Comparison of ENCODE assay signal across 10 cellular contexts in genomic region chr20:41143354-41143753, GRCh38. TPM values are rescaled to one million over a fixed set of nuclear protein-coding genes. Genes with fewer than 3 reads are reported as not detected.
DNase-seq lines count a peak whose midpoint lies in the region; ATAC-seq and TF ChIP-seq lines count a peak whose summit lies in the region.
"Had no signal": no experiment of that assay in that cellular context is flagged by ENCODE, and none has a peak within 500 bp of the region (broad histone marks: within the 10 kb centered on the region; RNA-seq: fewer than 3 reads in every experiment).

No MANE protein-coding gene starts in this region.

- peak overlapping the region; percentile 34 for H3K27ac ChIP-seq in CD8-positive, alpha-beta T cell (ENCODE audit: low read depth, low read length)
- H3K27ac ChIP-seq in Karpas-422 (ENCODE audit: low read length): 0 out of 2 replicates have a peak overlapping the region, but pooled peaks have one; percentile 22
- peak overlapping the region in 5 of 8 donors; percentile 80 to 98 (median 96) for H3K27ac ChIP-seq in spleen

- H3K9ac ChIP-seq in Karpas-422 (ENCODE audit: low read length): peak overlapping the region; percentile 48

- peak overlapping the region; percentile 91 for H3K27ac Mint-ChIP-seq in CD8-positive, alpha-beta T cell
- H3K27ac Mint-ChIP-seq in chondrocyte (ENCODE audit: unreplicated experiment): peak overlapping the region; percentile 5

- H3K4me3 ChIP-seq in CD8-positive, alpha-beta T cell (ENCODE audit: low read depth, low read length): peak overlapping the region; percentile 68
- no peak overlapping the region for H3K4me3 ChIP-seq in Karpas-422 (ENCODE audit: low read length)
- H3K4me3 ChIP-seq in spleen: peak overlapping the region in 1 of 8 donors; percentile 98
- H3K4me3 ChIP-seq: HAP-1 had no signal

- H3K4me1 ChIP-seq in CD8-positive, alpha-beta T cell (ENCODE audit: insufficient read depth, low read length): peaks cover 96% of the 10 kb centered on the region
- H3K4me1 ChIP-seq in Karpas-422 (ENCODE audit: low read length) (peaks cover 51% of the 10 kb centered on the region), spleen (peaks cover 60 to 100% (median 98%) of the 10 kb centered on the region in 6 donors)
- H3K4me1 ChIP-seq: HAP-1 had no signal

- no peak for TF ChIP-seq CTCF in CD8-positive, alpha-beta T cell (IDR thresholded peaks at IDR 0.05)
- TF ChIP-seq CTCF in chondrocyte (IDR thresholded peaks at IDR 0.05) (no peak), spleen (IDR thresholded peaks at IDR 0.05 in 8 of 11, conservative IDR thresholded peaks at IDR 0.05 in 3 of 11) (no peak)

- 64 to 82% (median 72%) methylated on average over 2 of the region's 2 CpGs for WGBS in spleen, 5 donors

- no peak for TF ChIP-seq POLR2A in spleen (IDR thresholded peaks at IDR 0.05)

- no peaks in the 10 kb centered on the region for H3K9me3 ChIP-seq in CD8-positive, alpha-beta T cell (ENCODE audit: low read length)
- H3K9me3 ChIP-seq in Karpas-422 (ENCODE audit: low read length) (no peaks in the 10 kb centered on the region), spleen (no peaks in the 10 kb centered on the region)
- H3K9me3 ChIP-seq: HAP-1 had no signal

- H3K36me3 Mint-ChIP-seq in CD8-positive, alpha-beta T cell: peaks cover 33% of the 10 kb centered on the region
- H3K36me3 Mint-ChIP-seq in chondrocyte (ENCODE audit: low read depth): no peaks in the 10 kb centered on the region

- H3K9me3 Mint-ChIP-seq in CD8-positive, alpha-beta T cell: no peaks in the 10 kb centered on the region
- no peaks in the 10 kb centered on the region for H3K9me3 Mint-ChIP-seq in chondrocyte (ENCODE audit: low read depth)

- intact Hi-C loops in CD8-positive, alpha-beta T cell (cut with DNase I, micrococcal nuclease): no loop called here
- intact Hi-C loops in spleen (cut with DNase I; ENCODE audit: low total_unique reads): no loop called here

- peaks cover 98% of the 10 kb centered on the region for H3K79me2 ChIP-seq in Karpas-422 (ENCODE audit: low read length)

- H3K9me2 ChIP-seq in Karpas-422 (replicated peaks; ENCODE audit: insufficient read depth, low read length): no peaks in the 10 kb centered on the region

- H3K4me1 Mint-ChIP-seq in CD8-positive, alpha-beta T cell (ENCODE audit: low read depth): peaks cover 98% of the 10 kb centered on the region
- H3K4me1 Mint-ChIP-seq in chondrocyte (ENCODE audit: low read depth): peaks cover 79% of the 10 kb centered on the region

- H3K27me3 ChIP-seq in CD8-positive, alpha-beta T cell (ENCODE audit: insufficient read depth, low read length): no peaks in the 10 kb centered on the region
- H3K27me3 ChIP-seq in Karpas-422 (ENCODE audit: low read length) (no peaks in the 10 kb centered on the region), spleen (replicated peaks in 1 of 7) (peaks cover 0 to 3% (median 0%) of the 10 kb centered on the region in 7 donors)

- H3K36me3 ChIP-seq in CD8-positive, alpha-beta T cell (ENCODE audit: insufficient read depth, low read length): no peaks in the 10 kb centered on the region
- H3K36me3 ChIP-seq in Karpas-422 (ENCODE audit: insufficient read depth, low read length): peaks cover 10% of the 10 kb centered on the region; the same call in 1 of the 2 replicates
- peaks cover 0 to 7% (median 0%) of the 10 kb centered on the region in 6 donors for H3K36me3 ChIP-seq in spleen

- POLR2A ChIA-PET in CD8-positive, alpha-beta T cell (lab: Charles Lee): interaction anchor here (1.6 to 14.1 kb wide), 2 partner anchors 13 to 29 kb away, joined by 5 to 317 read pairs; no protein-coding TSS in a partner anchor

- H3K4me3 Mint-ChIP-seq in CD8-positive, alpha-beta T cell: peak overlapping the region; percentile 82
- no peak overlapping the region for H3K4me3 Mint-ChIP-seq in chondrocyte (ENCODE audit: unreplicated experiment)

- no peak for ATAC-seq in CD8-positive, alpha-beta T cell
- ATAC-seq in HG03439 (IDR thresholded peaks at IDR 0.05; ENCODE audit: unreplicated experiment): no peak

- peaks cover 16% of the 10 kb centered on the region for H4K20me1 ChIP-seq in Karpas-422 (ENCODE audit: insufficient read depth, low read depth, low read length)

- no peak for DNase-seq in CD8-positive, alpha-beta T cell
- no peak for DNase-seq in Karpas-422
- peak; percentile 15 for DNase-seq in chondrocyte (ENCODE audit: low spot score)
- no peak for DNase-seq in spleen
- DNase-seq in SW480 (ENCODE audit: low spot score): no peak
- DNase-seq in COLO829 (ENCODE audit: low spot score): no peak
- DNase-seq: NCI-H1417 treated with DMSO at 0.1 percent for 48 hours, SIG-M5 had no signal

- H3K4me2 ChIP-seq in Karpas-422 (ENCODE audit: low read depth, low read length, poor library complexity, severe bottlenecking): peak overlapping the region; percentile 10

- no peaks in the 10 kb centered on the region for H3K27me3 Mint-ChIP-seq in CD8-positive, alpha-beta T cell (ENCODE audit: low read depth)
- no peaks in the 10 kb centered on the region for H3K27me3 Mint-ChIP-seq in chondrocyte (ENCODE audit: low read depth)

- CTCF ChIA-PET in CD8-positive, alpha-beta T cell (lab: Charles Lee): interaction anchor here (0.6 to 5.3 kb wide), 6 partner anchors 8 to 90 kb away, joined by 3 to 36 read pairs (median 8); no protein-coding TSS in a partner anchor

- H2AFZ ChIP-seq in Karpas-422 (ENCODE audit: low read length): no peak overlapping the region

RNA-seq across cellular contexts. Expression of gene PLCG1, which starts 6.0 kb away (rescaled TPM):
- total RNA-seq in CD8-positive, alpha-beta T cell: 100 to 1,000 TPM; 335 to 366 TPM
- 48.6 and 69.0 TPM in 2 replicates for total RNA-seq in Karpas-422 (2014; rRNA removed; shearing (Covaris generic); ENCODE audit: low replicate concordance)
- total RNA-seq in chondrocyte (139 to 152 TPM (median 140 TPM) in 3 replicates), spleen (100 to 1,000 TPM in 6 of 7 donors, 10 to 100 TPM in 1; 96.7 to 144 (median 134) TPM)
- polyA plus RNA-seq in spleen: 10 to 100 TPM; 28.0 to 51.3 (median 29.3) TPM

Comparison
In these comparisons a context has a peak if more than half of its experiments do, and no peak if none do; other contexts are left out.
1. H3K27ac ChIP-seq: peak in every context shown above with its lines; median percentile 96 in spleen; 34 in CD8-positive, alpha-beta T cell; 22 in Karpas-422.